Comparison of ENCODE assay signal across 19 cellular contexts in genomic region chr11:113397821-113398220, GRCh38. TPM values are rescaled to one million over a fixed set of nuclear protein-coding genes. Genes with fewer than 3 reads are reported as not detected.
A peak's percentile ranks its signal among the peaks of the same experiment; 100 is the strongest.
DNase-seq lines count a peak whose midpoint lies in the region; TF ChIP-seq lines count a peak whose summit lies in the region.
"Had no signal": no experiment of that assay in that cellular context is flagged by ENCODE, and none has a peak within 500 bp of the region (broad histone marks: within the 10 kb centered on the region; RNA-seq: fewer than 3 reads in every experiment).

No MANE protein-coding gene starts in this region.

- BruUV-seq in MCF 10A (replicated peaks; lab: Mats Ljungman, UMichigan) = no TSS peak

- no peaks in the 10 kb centered on the region for H3K9me3 ChIP-seq in breast epithelium
- H3K9me3 ChIP-seq: A549; BLaER1 treated with 17β-estradiol and CSF1 and Interleukin-3, amounts not matched to agents 10 nM and 100 nM; Caco-2 had no signal

- no peak overlapping the region for H3K4me3 Mint-ChIP-seq in MCF 10A (ENCODE audit: unreplicated experiment)
- H3K4me3 Mint-ChIP-seq: B cell; CD4-positive, alpha-beta T cell; CD8-positive, alpha-beta T cell had no signal

- DNase-seq in MCF 10A (ENCODE audit: unreplicated experiment) (no peak), breast epithelium (ENCODE audit: low spot score in 2 of 2) (no peak), NCI-H69 (lab: John Stamatoyannopoulos, UW) (peak; percentile 52), coronary artery (ENCODE audit: low spot score) (peak; percentile 43), NCI-H748 treated with DMSO at 0.1 percent for 48 hours (lab: John Stamatoyannopoulos, UW) (no peak), NCI-H524 (lab: John Stamatoyannopoulos, UW) (no peak)
- DNase-seq: AML-193; Caco-2; Calu3; CD4-positive, alpha-beta T cell; CD8-positive, alpha-beta T cell; DMS79 treated with DMSO at 0.1 percent for 48 hours; GF-D8 had no signal

- intact Hi-C loops in MCF 10A (cut with micrococcal nuclease) = no loop called here
- intact Hi-C loops in breast epithelium (cut with DNase I; ENCODE audit: low total_unique reads) = no loop called here

- no peaks in the 10 kb centered on the region for H3K9me3 Mint-ChIP-seq in MCF 10A (ENCODE audit: unreplicated experiment)
- H3K9me3 Mint-ChIP-seq: CD4-positive, alpha-beta T cell; CD8-positive, alpha-beta T cell had no signal

- no peak overlapping the region for H3K4me3 ChIP-seq in breast epithelium
- H3K4me3 ChIP-seq in coronary artery = no peak overlapping the region
- H3K4me3 ChIP-seq: A549; BLaER1 treated with 17β-estradiol and CSF1 and Interleukin-3, amounts not matched to agents 10 nM and 100 nM had no signal

- no peaks in the 10 kb centered on the region for H3K4me1 ChIP-seq in breast epithelium
- H3K4me1 ChIP-seq: A549, Caco-2 had no signal

- H3K27me3 Mint-ChIP-seq in MCF 10A (ENCODE audit: insufficient read depth, unreplicated experiment) = no peaks in the 10 kb centered on the region
- H3K27me3 Mint-ChIP-seq: B cell; CD4-positive, alpha-beta T cell had no signal

- CTCF ChIA-PET in MCF 10A (lab: Yijun Ruan, JAX) = interaction anchor here (0.5 to 0.7 kb wide), 3 partner anchors 65 to 1118 kb away, joined by 3 to 4 read pairs (median 4); no protein-coding TSS in a partner anchor

- no peak for TF ChIP-seq POLR2A in breast epithelium (IDR thresholded peaks at IDR 0.05)

- H3K4me1 Mint-ChIP-seq in MCF 10A (ENCODE audit: insufficient read depth, unreplicated experiment) = peaks cover 23% of the 10 kb centered on the region
- H3K4me1 Mint-ChIP-seq: B cell had no signal

- no peaks in the 10 kb centered on the region for H3K36me3 ChIP-seq in breast epithelium
- H3K36me3 ChIP-seq: BLaER1 treated with 17β-estradiol and CSF1 and Interleukin-3, amounts not matched to agents 10 nM and 100 nM had no signal

- no peak overlapping the region for H3K27ac ChIP-seq in breast epithelium
- H3K27ac ChIP-seq in coronary artery = no peak overlapping the region
- H3K27ac ChIP-seq: 22Rv1; A549; BLaER1 treated with 17β-estradiol and CSF1 and Interleukin-3, amounts not matched to agents 10 nM and 100 nM; C4-2B had no signal

- peak overlapping the region; percentile 27 for H3K27ac Mint-ChIP-seq in MCF 10A (ENCODE audit: low read depth, unreplicated experiment)
- H3K27ac Mint-ChIP-seq: B cell; CD4-positive, alpha-beta T cell; CD8-positive, alpha-beta T cell had no signal

- H3K36me3 Mint-ChIP-seq in MCF 10A (ENCODE audit: insufficient read depth, unreplicated experiment) = no peaks in the 10 kb centered on the region
- H3K36me3 Mint-ChIP-seq: CD8-positive, alpha-beta T cell had no signal

- no peak for TF ChIP-seq CTCF in MCF 10A (IDR thresholded peaks at IDR 0.05; ENCODE audit: unreplicated experiment)
- TF ChIP-seq CTCF in breast epithelium (IDR thresholded peaks at IDR 0.05) = no peak
- TF ChIP-seq CTCF in coronary artery (IDR thresholded peaks at IDR 0.05) = no peak

- H3K27me3 ChIP-seq in breast epithelium = no peaks in the 10 kb centered on the region
- H3K27me3 ChIP-seq: BLaER1 treated with 17β-estradiol and CSF1 and Interleukin-3, amounts not matched to agents 10 nM and 100 nM had no signal

- POLR2A ChIA-PET in MCF 10A (lab: Yijun Ruan, JAX) = interaction anchor here (1.3 to 1.9 kb wide), 3 partner anchors 8 to 50 kb away, joined by 3 to 8 read pairs (median 5); no protein-coding TSS in a partner anchor

RNA-seq across cellular contexts. Expression of gene ANKK1, which starts 10.2 kb away (rescaled TPM):
- total RNA-seq in MCF 10A (2022) (0.47 and 1.3 TPM in 2 replicates), breast epithelium (1 to 10 TPM; 1.4 to 3.4 (median 1.6) TPM)
- total RNA-seq: A172 had no signal

Comparison
In these comparisons a context has a peak if more than half of its experiments do, and no peak if none do; other contexts are left out.
1. DNase-seq: peak in NCI-H69 (single experiment) and coronary artery (single experiment); none in MCF 10A (single experiment), breast epithelium (0 of 2), NCI-H748 treated with DMSO at 0.1 percent for 48 hours (single experiment) and NCI-H524 (0 of 2).